8 cellular contexts compared by ENCODE assay signal in the genomic region with DNA sequence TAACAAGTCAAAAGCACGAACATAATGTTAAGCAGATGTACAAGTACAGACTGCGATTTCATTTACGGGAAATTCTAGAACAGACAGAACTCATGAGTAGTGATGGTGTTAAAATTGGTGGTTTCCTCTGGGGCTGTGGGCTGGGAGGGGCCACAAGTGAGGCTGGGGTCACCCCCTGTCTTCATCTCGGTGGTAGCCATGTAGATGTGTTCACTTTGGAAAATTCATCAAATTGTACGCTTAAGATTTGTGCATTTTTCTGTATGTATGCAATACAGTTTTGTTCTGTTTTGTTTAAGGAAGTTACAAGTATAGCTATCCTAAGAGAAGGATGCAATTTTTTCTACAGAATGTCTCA. TPM values are rescaled to one million over a fixed set of nuclear protein-coding genes. Genes with fewer than 3 reads are reported as not detected.
A peak's percentile ranks its signal among the peaks of the same experiment; 100 is the strongest.
DNase-seq lines count a peak whose midpoint lies in the region; ATAC-seq and TF ChIP-seq lines count a peak whose summit lies in the region.

No MANE protein-coding gene starts in this region.

- H4K20me1 ChIP-seq in BLaER1 (no peaks in the 10 kb centered on the region), mammary epithelial cell (ENCODE audit: insufficient read depth, low read length) (no peaks in the 10 kb centered on the region)

- no peak for TF ChIP-seq CTCF in mammary epithelial cell (conservative IDR thresholded peaks at IDR 0.05 in 1 of 2, IDR thresholded peaks at IDR 0.05 in 1 of 2; ENCODE audit: extremely low read depth in 1 of 2, insufficient read depth in 1 of 2, low read depth in 1 of 2, low read length in 2 of 2)

- peaks cover 30% of the 10 kb centered on the region for H3K79me2 ChIP-seq in mammary epithelial cell (ENCODE audit: insufficient read depth, low read length)

- H3K36me3 ChIP-seq in BLaER1 (peaks cover 23% of the 10 kb centered on the region), mammary epithelial cell (ENCODE audit: insufficient read depth, low read length) (no peaks in the 10 kb centered on the region), mucosa of stomach (ENCODE audit: control insufficient read depth, insufficient read depth, low read length) (no peaks in the 10 kb centered on the region)

- ATAC-seq in HG03064 (IDR thresholded peaks at IDR 0.05; ENCODE audit: low read depth, unreplicated experiment) (peak; percentile 10), HG03045 (IDR thresholded peaks at IDR 0.05; ENCODE audit: unreplicated experiment) (no peak)

- H2AFZ ChIP-seq in mammary epithelial cell (ENCODE audit: low read depth, low read length): peak overlapping the region; percentile 82

- peak overlapping the region; percentile 83 for H3K4me3 ChIP-seq in BLaER1
- peak overlapping the region; percentile 18 to 96 (median 28) for H3K4me3 ChIP-seq in mammary epithelial cell (replicated peaks in 1 of 3; ENCODE audit: insufficient read depth in 1 of 3, low read depth in 2 of 3, low read length in 3 of 3)
- no peak overlapping the region for H3K4me3 ChIP-seq in mucosa of stomach (ENCODE audit: low read length)

- H3K4me1 ChIP-seq in BLaER1: peaks cover 26% of the 10 kb centered on the region
- peaks cover 30% of the 10 kb centered on the region for H3K4me1 ChIP-seq in mammary epithelial cell (ENCODE audit: insufficient read depth, low read length)
- H3K4me1 ChIP-seq in mucosa of stomach (ENCODE audit: control insufficient read depth, insufficient read depth, low read length): peaks cover 30% of the 10 kb centered on the region

- H3K9me3 ChIP-seq in BLaER1 (no peaks in the 10 kb centered on the region), mammary epithelial cell (replicated peaks; ENCODE audit: insufficient read depth, low read length) (no peaks in the 10 kb centered on the region), mucosa of stomach (ENCODE audit: control insufficient read depth, low read length) (no peaks in the 10 kb centered on the region)

- TSS peak; percentile 76 for BruUV-seq in mammary epithelial cell (replicated peaks; lab: Mats Ljungman, UMichigan)

- intact Hi-C loops in mammary epithelial cell (cut with micrococcal nuclease): loop anchor here (1.0 to 2.0 kb wide), 2 partner anchors 18 to 45 kb away; partner anchors contain the start of gene MTMR3

- H3K27me3 ChIP-seq in BLaER1 (no peaks in the 10 kb centered on the region), mammary epithelial cell (ENCODE audit: insufficient read depth, low read length) (no peaks in the 10 kb centered on the region), mucosa of stomach (ENCODE audit: control insufficient read depth, insufficient read depth, low read length) (no peaks in the 10 kb centered on the region)

- in situ Hi-C loops in mammary epithelial cell (cut with MboI; ENCODE audit: low sequenced_read_pairs in 2 of 2): no loop called here
- in situ Hi-C loops in G401 (cut with HindIII; ENCODE audit: low sequenced_read_pairs): no loop called here

- peak overlapping the region; percentile 89 for H3K4me2 ChIP-seq in BLaER1
- H3K4me2 ChIP-seq in mammary epithelial cell (ENCODE audit: insufficient read depth, low read depth, low read length): peak overlapping the region; percentile 69

- H3K27ac ChIP-seq in BLaER1 (peak overlapping the region; percentile 82; the same call in 1 of the 2 replicates), mammary epithelial cell (ENCODE audit: insufficient read depth, low read depth, low read length) (peak overlapping the region; percentile 67)

- H3K9ac ChIP-seq in BLaER1: peak overlapping the region; percentile 82
- peak overlapping the region; percentile 17 for H3K9ac ChIP-seq in mammary epithelial cell (ENCODE audit: insufficient read depth, low read length)
- peak overlapping the region; percentile 74 for H3K9ac ChIP-seq in mucosa of stomach (ENCODE audit: low read length)

- dilution Hi-C loops in mammary epithelial cell (cut with HindIII; ENCODE audit: low sequenced_read_pairs): no loop called here

- CTCF ChIA-PET in mammary epithelial cell (lab: Charles Lee; ENCODE audit: low non-redundant PET): no interaction called here

- DNase-seq in mammary epithelial cell: no peak
- no peak for DNase-seq in NCI-H1417 (lab: John Stamatoyannopoulos, UW)
- DNase-seq in G401 (ENCODE audit: low spot score): no peak
- DNase-seq in NCI-H82 (lab: John Stamatoyannopoulos, UW): no peak

- 35% methylated on average over 5 of the region's 5 CpGs for WGBS in mammary epithelial cell (ENCODE audit: low coverage, missing lambda C conversion rate)

RNA-seq across cellular contexts. Expression of gene ASCC2, which starts 0.5 kb away (rescaled TPM):
- total RNA-seq in mammary epithelial cell: 10 to 100 TPM; 41.3 to 72.2 TPM
- 41.7 TPM for polyA plus RNA-seq in mammary epithelial cell
- 155 TPM for polyA minus RNA-seq in mammary epithelial cell
- total RNA-seq in G401 (2014; rRNA removed; shearing (Covaris generic)): 31.1 and 51.5 TPM in 2 replicates

RNA-seq across cellular contexts. Expression of gene MTMR3, which starts 44.4 kb away (rescaled TPM):
- 10 to 100 TPM; 34.1 to 67.2 TPM for total RNA-seq in mammary epithelial cell
- 11.1 TPM for polyA plus RNA-seq in mammary epithelial cell
- polyA minus RNA-seq in mammary epithelial cell: 35.4 TPM
- total RNA-seq in G401 (2014; rRNA removed; shearing (Covaris generic)): 23.9 and 25.9 TPM in 2 replicates

Comparison
In these comparisons a context has a peak if more than half of its experiments do, and no peak if none do; other contexts are left out.
1. H3K9ac ChIP-seq: peak in every context shown above with its lines; median percentile 82 in BLaER1; 74 in mucosa of stomach; 17 in mammary epithelial cell.